Comparison of ENCODE assay signal across 8 cellular contexts in genomic region chr2:71453404-71454220, GRCh38. TPM values are rescaled to one million over a fixed set of nuclear protein-coding genes. Genes with fewer than 3 reads are reported as not detected.
A peak's percentile ranks its signal among the peaks of the same experiment; 100 is the strongest.
DNase-seq lines count a peak whose midpoint lies in the region; ATAC-seq and TF ChIP-seq lines count a peak whose summit lies in the region.

TSS of gene DYSF (plus strand) at chr2:71453561.

- no peak for TF ChIP-seq CTCF in dorsolateral prefrontal cortex (IDR thresholded peaks at IDR 0.05 in 54 of 56, conservative IDR thresholded peaks at IDR 0.05 in 2 of 56; ENCODE audit: low read depth in 1 of 56, partially characterized antibody in 56 of 56)
- no peak for TF ChIP-seq CTCF in lung (IDR thresholded peaks at IDR 0.05; ENCODE audit: control extremely low read depth, extremely low read depth)
- no peak for TF ChIP-seq CTCF in testis (IDR thresholded peaks at IDR 0.05)

- peak within 1 kb of the TSS in 17 of 59 donors; percentile 18 to 57 (median 34) for H3K27ac ChIP-seq in dorsolateral prefrontal cortex
- H3K27ac ChIP-seq in lung (ENCODE audit: low read depth in 1 of 2, low read length in 1 of 2): peak within 1 kb of the TSS in 1 of 2 donors; percentile 74
- H3K27ac ChIP-seq in testis: no peak within 1 kb of the TSS

- H3K4me3 ChIP-seq in dorsolateral prefrontal cortex (peak within 1 kb of the TSS in 58 of 59 donors; percentile 32 to 72 (median 55)), lung (peak within 1 kb of the TSS; percentile 41), testis (peak within 1 kb of the TSS; percentile 32 to 53)

- peak; percentile 45 for ATAC-seq in lung (ENCODE audit: insufficient read depth, low FRiP score)
- ATAC-seq in HG03432 (IDR thresholded peaks at IDR 0.05; ENCODE audit: unreplicated experiment): no peak
- ATAC-seq in HG02610 (IDR thresholded peaks at IDR 0.05; ENCODE audit: unreplicated experiment): no peak

- intact Hi-C loops in dorsolateral prefrontal cortex (cut with DNase I) (no loop called here), testis (cut with DNase I; ENCODE audit: low total_unique reads) (no loop called here)

- H3K4me1 ChIP-seq in lung (ENCODE audit: control insufficient read depth in 2 of 2, insufficient read depth in 2 of 2, low read length in 2 of 2): peaks cover 7 to 24% of the 10 kb centered on the region in 2 donors
- H3K4me1 ChIP-seq in testis: peaks cover 14% of the 10 kb centered on the region

- 2% methylated on average over 65 to 66 of the region's 66 CpGs for WGBS in lung, 2 donors
- 0 to 1% methylated on average over 28 to 66 of the region's 66 CpGs for WGBS in testis, 2 donors

- peak; percentile 38 for DNase-seq in DMS79 treated with DMSO at 0.1 percent for 48 hours (lab: John Stamatoyannopoulos, UW)
- DNase-seq in NCI-H748 treated with DMSO at 0.1 percent for 48 hours (lab: John Stamatoyannopoulos, UW): peak; percentile 14
- peak in 5 of 10 donors; percentile 30 to 56 (median 50) for DNase-seq in dorsolateral prefrontal cortex
- DNase-seq in lung (ENCODE audit: low spot score): no peak
- DNase-seq in testis: peak; percentile 27
- no peak for DNase-seq in GOT3 (lab: John Stamatoyannopoulos, UW)

- H3K36me3 ChIP-seq in lung (ENCODE audit: control insufficient read depth in 2 of 2, insufficient read depth in 2 of 2, low read length in 2 of 2): no peaks in the 10 kb centered on the region
- no peaks in the 10 kb centered on the region for H3K36me3 ChIP-seq in testis (ENCODE audit: low read depth, missing control alignments)

- H3K9me3 ChIP-seq in lung (ENCODE audit: control insufficient read depth in 2 of 2, insufficient read depth in 1 of 2, low read length in 1 of 2) (no peaks in the 10 kb centered on the region), testis (no peaks in the 10 kb centered on the region)

- H3K27me3 ChIP-seq in dorsolateral prefrontal cortex: peaks cover 0 to 23% (median 0%) of the 10 kb centered on the region in 45 donors
- no peaks in the 10 kb centered on the region for H3K27me3 ChIP-seq in lung (ENCODE audit: control insufficient read depth, insufficient read depth)
- no peaks in the 10 kb centered on the region for H3K27me3 ChIP-seq in testis

- TF ChIP-seq POLR2A in testis (IDR thresholded peaks at IDR 0.05): no peak

RNA-seq across cellular contexts. Expression of gene DYSF, which starts in this region (rescaled TPM):
- total RNA-seq in dorsolateral prefrontal cortex (100 to 1,000 TPM in 12 of 120 experiments, 10 to 100 TPM in 108; 15.6 to 237 (median 50.5) TPM), lung (10 to 100 TPM; 31.8 to 48.3 TPM), testis (1 to 10 TPM; 6.8 to 8.9 TPM)
- polyA plus RNA-seq in lung (10 to 100 TPM; 12.9 to 56.2 TPM), testis (ENCODE audit: insufficient read depth, low read depth, low replicate concordance) (10.9 TPM)

Comparison
In these comparisons a context has a peak if more than half of its experiments do, and no peak if none do; other contexts are left out.
1. DNase-seq: peak in DMS79 treated with DMSO at 0.1 percent for 48 hours (single experiment), NCI-H748 treated with DMSO at 0.1 percent for 48 hours (single experiment) and testis (single experiment); none in lung (single experiment) and GOT3 (single experiment).
2. Peak in every context shown above with its lines, with median percentiles within 50 percentile points of each other: H3K4me3 ChIP-seq.